Comparison of ENCODE assay signal across 16 cellular contexts in the genomic region with DNA sequence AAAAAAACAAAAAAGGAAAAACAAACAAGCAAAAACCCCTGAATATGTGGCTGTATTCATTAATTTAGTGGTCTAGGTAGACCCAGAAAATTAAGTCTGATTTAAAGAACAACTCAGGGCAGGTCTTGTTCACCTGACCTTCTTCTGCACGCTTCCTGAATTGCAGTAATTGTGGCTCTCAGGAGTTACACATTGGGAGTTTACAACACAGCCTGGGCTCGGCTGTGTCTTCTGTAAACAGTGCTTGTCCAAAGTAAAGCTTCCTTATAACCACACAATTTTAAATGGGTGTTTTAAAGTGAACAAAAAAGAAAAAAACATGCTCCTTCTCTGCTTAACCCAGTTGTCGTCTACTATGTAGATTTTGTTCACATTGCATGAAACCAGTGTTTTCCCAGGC. TPM values are rescaled to one million over a fixed set of nuclear protein-coding genes. Genes with fewer than 3 reads are reported as not detected.
DNase-seq lines count a peak whose midpoint lies in the region; ATAC-seq and TF ChIP-seq lines count a peak whose summit lies in the region.
"Had no signal": no experiment of that assay in that cellular context is flagged by ENCODE, and none has a peak within 500 bp of the region (broad histone marks: within the 10 kb centered on the region; RNA-seq: fewer than 3 reads in every experiment).

No MANE protein-coding gene starts in this region.

- no peaks in the 10 kb centered on the region for H3K36me3 ChIP-seq in GM23338 (ENCODE audit: insufficient read depth)
- H3K36me3 ChIP-seq in colonic mucosa = no peaks in the 10 kb centered on the region
- H3K36me3 ChIP-seq in mucosa of descending colon (ENCODE audit: low read depth) = no peaks in the 10 kb centered on the region
- H3K36me3 ChIP-seq: BLaER1, HAP-1 had no signal

- H3K27ac ChIP-seq in GM23338 (ENCODE audit: low read depth) (peak overlapping the region; percentile 99; the same call in 1 of the 2 replicates), colonic mucosa (peak overlapping the region; percentile 74)
- H3K27ac ChIP-seq: BLaER1, GM23248 had no signal

- peak overlapping the region in 1 of 2 donors; percentile 32 for H3K9ac ChIP-seq in colonic mucosa (ENCODE audit: low read depth in 2 of 2, low read length in 2 of 2)
- H3K9ac ChIP-seq: BLaER1, GM23248 had no signal

- H2AFZ ChIP-seq in GM23338 = no peak overlapping the region; the same call in 1 of the 2 replicates
- H2AFZ ChIP-seq: GM23248 had no signal

- H3K4me3 ChIP-seq in GM23338 (no peak overlapping the region), colonic mucosa (peak overlapping the region; percentile 1), mucosa of descending colon (no peak overlapping the region)
- H3K4me3 ChIP-seq: BLaER1, GM23248, HAP-1 had no signal

- H3K4me1 ChIP-seq in GM23338 (ENCODE audit: insufficient read depth) (peaks cover 27% of the 10 kb centered on the region), colonic mucosa (no peaks in the 10 kb centered on the region), mucosa of descending colon (ENCODE audit: low read depth) (peaks cover 3% of the 10 kb centered on the region)
- H3K4me1 ChIP-seq: Caco-2 had no signal

- TF ChIP-seq CTCF in GM23338 (conservative IDR thresholded peaks at IDR 0.05; ENCODE audit: low read depth in 2 of 2) (no peak), colonic mucosa (IDR thresholded peaks at IDR 0.05) (no peak), mucosa of descending colon (IDR thresholded peaks at IDR 0.05) (no peak), omental fat pad (IDR thresholded peaks at IDR 0.05) (no peak)

- no peaks in the 10 kb centered on the region for H3K9me2 ChIP-seq in GM23338 (ENCODE audit: insufficient read depth)

- peaks cover 27% of the 10 kb centered on the region for H3K4me1 Mint-ChIP-seq in GM23338
- peaks cover 6% of the 10 kb centered on the region for H3K4me1 Mint-ChIP-seq in stimulated activated naive CD8-positive, alpha-beta T cell treated with anti-CD3 and anti-CD28 coated beads, Interleukin-15, amount 100 ng/mL, for 72 hours

- no peaks in the 10 kb centered on the region for H3K79me2 ChIP-seq in GM23338 (replicated peaks; ENCODE audit: insufficient read depth)

- no peak overlapping the region for H3K27ac Mint-ChIP-seq in GM23338
- no peak overlapping the region for H3K27ac Mint-ChIP-seq in stimulated activated naive CD8-positive, alpha-beta T cell treated with anti-CD3 and anti-CD28 coated beads, Interleukin-15, amount 100 ng/mL, for 72 hours
- H3K27ac Mint-ChIP-seq: CD8-positive, alpha-beta memory T cell; IgD-negative memory B cell had no signal

- no peaks in the 10 kb centered on the region for H3K9me3 ChIP-seq in colonic mucosa
- H3K9me3 ChIP-seq in mucosa of descending colon = no peaks in the 10 kb centered on the region
- H3K9me3 ChIP-seq: BLaER1, Caco-2, HAP-1 had no signal

- H3K4me3 Mint-ChIP-seq in GM23338 = no peak overlapping the region
- no peak overlapping the region for H3K4me3 Mint-ChIP-seq in stimulated activated naive CD8-positive, alpha-beta T cell treated with anti-CD3 and anti-CD28 coated beads, Interleukin-15, amount 100 ng/mL, for 72 hours

- H3K9me3 Mint-ChIP-seq in GM23338 = no peaks in the 10 kb centered on the region; the same call in 2 of the 3 replicates
- H3K9me3 Mint-ChIP-seq in stimulated activated naive CD8-positive, alpha-beta T cell treated with anti-CD3 and anti-CD28 coated beads, Interleukin-15, amount 100 ng/mL, for 72 hours = no peaks in the 10 kb centered on the region
- H3K9me3 Mint-ChIP-seq: CD8-positive, alpha-beta memory T cell; IgD-negative memory B cell had no signal

- no peak overlapping the region for H3K4me2 ChIP-seq in GM23338
- H3K4me2 ChIP-seq: BLaER1 had no signal

- intact Hi-C loops in colonic mucosa (cut with DNase I) (no loop called here), mucosa of descending colon (cut with DNase I, micrococcal nuclease) (no loop called here)

- H3K36me3 Mint-ChIP-seq in GM23338 (ENCODE audit: low read depth) = no peaks in the 10 kb centered on the region

- no peak for DNase-seq in GM23338 (ENCODE audit: low spot score)
- DNase-seq in HuH-7 (ENCODE audit: low spot score) = peak; percentile 24
- DNase-seq in colonic mucosa = peak; percentile 67
- peak in 2 of 3 donors; percentile 43 to 72 for DNase-seq in mucosa of descending colon
- DNase-seq in stimulated activated naive CD8-positive, alpha-beta T cell treated with anti-CD3 and anti-CD28 coated beads, Interleukin-15, amount 100 ng/mL, for 72 hours = no peak
- DNase-seq in DMS53 (lab: John Stamatoyannopoulos, UW) = no peak
- no peak for DNase-seq in omental fat pad (ENCODE audit: low spot score)
- DNase-seq: 8988T; AML-193; Caco-2; CD8-positive, alpha-beta memory T cell; GM23248 had no signal

- no peaks in the 10 kb centered on the region for H3K27me3 ChIP-seq in GM23338 (ENCODE audit: insufficient read depth)
- H3K27me3 ChIP-seq in colonic mucosa = no peaks in the 10 kb centered on the region
- H3K27me3 ChIP-seq: BLaER1 had no signal

- H4K20me1 ChIP-seq in GM23338 (replicated peaks; ENCODE audit: insufficient read depth) = no peaks in the 10 kb centered on the region
- H4K20me1 ChIP-seq: BLaER1 had no signal

- peaks cover 15% of the 10 kb centered on the region for H3F3A ChIP-seq in GM23338 (replicated peaks; ENCODE audit: low read depth)

- ATAC-seq in GM23338 (no peak), mucosa of descending colon (peak; percentile 83), HG03565 (IDR thresholded peaks at IDR 0.05; ENCODE audit: unreplicated experiment) (no peak), omental fat pad (ENCODE audit: low FRiP score) (no peak)
- ATAC-seq in stimulated activated naive CD8-positive, alpha-beta T cell treated with anti-CD3 and anti-CD28 coated beads, Interleukin-15, amount 100 ng/mL, for 72 hours = no peak

- H3K27me3 Mint-ChIP-seq in GM23338 (ENCODE audit: insufficient read depth, low read depth, poor library complexity) = peaks cover 12% of the 10 kb centered on the region
- H3K27me3 Mint-ChIP-seq in stimulated activated naive CD8-positive, alpha-beta T cell treated with anti-CD3 and anti-CD28 coated beads, Interleukin-15, amount 100 ng/mL, for 72 hours = no peaks in the 10 kb centered on the region
- H3K27me3 Mint-ChIP-seq: IgD-negative memory B cell had no signal

TF ChIP-seq in GM23338, 12 proteins besides CTCF, POLR2A, EP300 and RAD21 (continues in another document):
- TF ChIP-seq EZH2phosphoT487 (IDR thresholded peaks at IDR 0.05; ENCODE audit: unreplicated experiment) = no peak
- TF ChIP-seq POLR2AphosphoS5 (IDR thresholded peaks at IDR 0.05; ENCODE audit: low read depth) = no peak
- TF ChIP-seq REST (IDR thresholded peaks at IDR 0.05; ENCODE audit: unreplicated experiment) = no peak
- TF ChIP-seq JUNB (IDR thresholded peaks at IDR 0.05; ENCODE audit: unreplicated experiment) = no peak
- no peak for TF ChIP-seq ETS1 (IDR thresholded peaks at IDR 0.05)
- TF ChIP-seq ZNF114 (CRISPR knock-in tag; IDR thresholded peaks at IDR 0.05) = no peak
- TF ChIP-seq STAT1 (IDR thresholded peaks at IDR 0.05; ENCODE audit: unreplicated experiment) = no peak
- TF ChIP-seq CREB1 (CRISPR knock-in tag; IDR thresholded peaks at IDR 0.05; ENCODE audit: low read depth) = no peak

RNA-seq across cellular contexts. Expression of gene MTIF2, which starts 8.3 kb away (rescaled TPM):
- total RNA-seq in GM23338 (2014; rRNA removed; shearing (Covaris generic)) = 38.9 and 39.0 TPM in 2 replicates
- 31.9 and 32.5 TPM in 2 replicates for polyA plus RNA-seq in GM23338 (2016; fragmentation: Nextera tagmentation; extraction: Ambion mirVana)
- total RNA-seq in colonic mucosa = 10 to 100 TPM; 39.1 to 49.9 TPM
- total RNA-seq in mucosa of descending colon = 10 to 100 TPM; 33.5 to 46.8 (median 39.9) TPM
- 10 to 100 TPM; 21.5 to 25.3 (median 22.9) TPM for total RNA-seq in omental fat pad

RNA-seq across cellular contexts. Expression of gene RPS27A, which starts 44.8 kb away (rescaled TPM):
- total RNA-seq in GM23338 (2014; rRNA removed; shearing (Covaris generic)) = 1,424 and 1,606 TPM in 2 replicates
- polyA plus RNA-seq in GM23338 (2016; fragmentation: Nextera tagmentation; extraction: Ambion mirVana) = 1,538 and 1,672 TPM in 2 replicates
- total RNA-seq in colonic mucosa (100 to 1,000 TPM; 756 to 773 TPM), mucosa of descending colon (100 to 1,000 TPM; 654 to 808 (median 725) TPM), omental fat pad (1,000 to 10,000 TPM; 1,333 to 2,174 (median 1,743) TPM)

RNA-seq across cellular contexts. Expression of gene CLHC1, which starts 45.2 kb away (rescaled TPM):
- 3.1 and 6.2 TPM in 2 replicates for total RNA-seq in GM23338 (2014; rRNA removed; shearing (Covaris generic))
- 5.0 and 5.1 TPM in 2 replicates for polyA plus RNA-seq in GM23338 (2016; fragmentation: Nextera tagmentation; extraction: Ambion mirVana)
- 1 to 10 TPM; 8.1 to 8.9 TPM for total RNA-seq in colonic mucosa
- 10 to 100 TPM in 2 of 3 donors, 1 to 10 TPM in 1; 9.2 to 15.5 (median 13.2) TPM for total RNA-seq in mucosa of descending colon
- 1 to 10 TPM; 5.6 to 7.7 (median 6.0) TPM for total RNA-seq in omental fat pad

Comparison
In these comparisons a context has a peak if more than half of its experiments do, and no peak if none do; other contexts are left out.
1. DNase-seq: peak in HuH-7 (single experiment), colonic mucosa (single experiment) and mucosa of descending colon (2 of 3); none in GM23338 (single experiment), stimulated activated naive CD8-positive, alpha-beta T cell treated with anti-CD3 and anti-CD28 coated beads, Interleukin-15, amount 100 ng/mL, for 72 hours (0 of 2), DMS53 (single experiment) and omental fat pad (single experiment).